In genomic region chr18:43680096-43680495, GRCh38 we compare ENCODE assay signal across 19 cellular contexts.
DNase-seq lines count a peak whose midpoint lies in the region; ATAC-seq lines count a peak whose summit lies in the region.
"Had no signal": no experiment of that assay in that cellular context is flagged by ENCODE, and none has a peak within 500 bp of the region (broad histone marks: within the 10 kb centered on the region; RNA-seq: fewer than 3 reads in every experiment).

No MANE protein-coding gene starts in this region.

- no peaks in the 10 kb centered on the region for H3K9me3 ChIP-seq in adipocyte (ENCODE audit: control insufficient read depth, low read length)
- H3K9me3 ChIP-seq: BLaER1 had no signal

- H3K9ac ChIP-seq in adipocyte (ENCODE audit: low read length) = no peak overlapping the region
- H3K9ac ChIP-seq: BLaER1 had no signal

- H3K36me3 ChIP-seq in adipocyte (ENCODE audit: control insufficient read depth, insufficient read depth, low read length, severe bottlenecking) = no peaks in the 10 kb centered on the region
- H3K36me3 ChIP-seq: BLaER1 had no signal

- DNase-seq in EH (ENCODE audit: low read depth) (peak; percentile 58), adipocyte (ENCODE audit: low read depth) (peak; percentile 74), fibroblast of peridontal ligament (ENCODE audit: extremely low read depth) (peak; percentile 93), GOT3 (lab: John Stamatoyannopoulos, UW) (no peak), A172 (ENCODE audit: low spot score) (no peak), hypothalamus (lab: John Stamatoyannopoulos, UW) (no peak)
- DNase-seq: CD4-positive, alpha-beta memory T cell; EL; NCI-H1417 treated with DMSO at 0.1 percent for 48 hours; NCI-H187 treated with DMSO at 0.1 percent for 48 hours; NCI-H226; NCI-H524; NCI-H82; RPMI8226; SHP77 treated with DMSO at 0.1 percent for 48 hours had no signal

- H3K27me3 ChIP-seq in adipocyte (replicated peaks; ENCODE audit: control insufficient read depth, insufficient read depth, low read length) = no peaks in the 10 kb centered on the region
- H3K27me3 ChIP-seq: BLaER1 had no signal

- no peak overlapping the region for H3K4me3 ChIP-seq in adipocyte (ENCODE audit: low read length)
- H3K4me3 ChIP-seq: BLaER1, K562 had no signal

- no peaks in the 10 kb centered on the region for H3K4me1 ChIP-seq in adipocyte (ENCODE audit: control insufficient read depth, insufficient read depth, low read length)
- H3K4me1 ChIP-seq: BLaER1 had no signal

- no peak for ATAC-seq in HG02981 (IDR thresholded peaks at IDR 0.05; ENCODE audit: unreplicated experiment)
- ATAC-seq: K562, SK-N-SH treated with all-trans-retinoic acid at 6 μM for 48 hours had no signal

Comparison
In these comparisons a context has a peak if more than half of its experiments do, and no peak if none do; other contexts are left out.
1. DNase-seq: peak in EH (single experiment), adipocyte (single experiment) and fibroblast of peridontal ligament (single experiment); none in GOT3 (single experiment), A172 (single experiment) and hypothalamus (0 of 51).